6 cellular contexts compared by ENCODE assay signal in genomic region chrX:40870982-40871381, GRCh38.
DNase-seq lines count a peak whose midpoint lies in the region; ATAC-seq, FAIRE-seq and TF ChIP-seq lines count a peak whose summit lies in the region.
"Not testable (repeated sequence)": the region's sequence is repeated elsewhere in the genome, so short reads cannot be mapped to it uniquely, and the experiment has no call there.

No MANE protein-coding gene starts in this region.

- not testable (repeated sequence) for H3K9me3 Mint-ChIP-seq in activated naive CD8-positive, alpha-beta T cell (ENCODE audit: low read depth); stimulated activated naive B cell treated with anti-CD40 and anti-IgM and Interleukin-4, amounts not matched to agents 10 μg/mL and 1 μg/mL and 100 μg/mL, for 72 hours

- ATAC-seq in A549; GM12878; HepG2; stimulated activated naive B cell treated with anti-CD40 and anti-IgM and Interleukin-4, amounts not matched to agents 10 μg/mL and 1 μg/mL and 100 μg/mL, for 72 hours (replicated peaks): not testable (repeated sequence)

- H2AFZ ChIP-seq in KMS-11 (ENCODE audit: low read depth); GM12878 (ENCODE audit: control insufficient read depth, low read depth, low read length); HepG2 (ENCODE audit: low read length): not testable (repeated sequence)

- H3K36me3 ChIP-seq in KMS-11 (ENCODE audit: insufficient read depth); GM12878 (ENCODE audit: control insufficient read depth in 2 of 2, insufficient read depth in 2 of 2, low read length in 1 of 2); HepG2 (replicated peaks in 1 of 2; ENCODE audit: control insufficient read depth in 1 of 2, insufficient read depth in 2 of 2, low read length in 2 of 2): not testable (repeated sequence)

- H3K27ac Mint-ChIP-seq in activated naive CD8-positive, alpha-beta T cell, result peak overlapping the region; percentile 19
- peak overlapping the region; percentile 94 for H3K27ac Mint-ChIP-seq in stimulated activated naive B cell treated with anti-CD40 and anti-IgM and Interleukin-4, amounts not matched to agents 10 μg/mL and 1 μg/mL and 100 μg/mL, for 72 hours

- H3K36me3 Mint-ChIP-seq in activated naive CD8-positive, alpha-beta T cell; stimulated activated naive B cell treated with anti-CD40 and anti-IgM and Interleukin-4, amounts not matched to agents 10 μg/mL and 1 μg/mL and 100 μg/mL, for 72 hours: not testable (repeated sequence)

- H3K4me1 ChIP-seq in A549 (peaks cover 14% of the 10 kb centered on the region), KMS-11 (ENCODE audit: low read depth, poor library complexity, severe bottlenecking) (peaks cover 10% of the 10 kb centered on the region), HepG2 (ENCODE audit: insufficient read depth, low read length) (peaks cover 20% of the 10 kb centered on the region)
- not testable (repeated sequence) for H3K4me1 ChIP-seq in GM12878 (ENCODE audit: control insufficient read depth, insufficient read depth, low read length)

- 85% methylated on average over 1 of the region's 1 CpG for WGBS in A549 (ENCODE audit: missing lambda C conversion rate)
- WGBS in GM12878 (ENCODE audit: insufficient coverage, insufficient replicate concordance, low lambda C conversion rate, missing lambda C conversion rate), result 85% methylated on average over 1 of the region's 1 CpG
- 92% methylated on average over 1 of the region's 1 CpG for WGBS in HepG2 (ENCODE audit: low lambda C conversion rate)

- SMC1A ChIA-PET in GM12878 (lab: Charles Lee; ENCODE audit: uncharacterized antibody, unreplicated experiment), result interaction anchor here (0.8 to 2.1 kb wide), 9 partner anchors 9 to 310 kb away, joined by 3 to 9 read pairs (median 4); no protein-coding TSS in a partner anchor

- H3K27me3 Mint-ChIP-seq in activated naive CD8-positive, alpha-beta T cell, result not testable (repeated sequence)
- peaks cover 0 to 16% of the 10 kb centered on the region in 2 donors for H3K27me3 Mint-ChIP-seq in stimulated activated naive B cell treated with anti-CD40 and anti-IgM and Interleukin-4, amounts not matched to agents 10 μg/mL and 1 μg/mL and 100 μg/mL, for 72 hours

- H3K79me2 ChIP-seq in KMS-11 (ENCODE audit: insufficient read depth, low read depth); GM12878 (ENCODE audit: control insufficient read depth, insufficient read depth, low read length); HepG2 (ENCODE audit: insufficient read depth, low read length): not testable (repeated sequence)

- FAIRE-seq in A549 (lab: Jason Lieb, UNC) (peak; percentile 76), HepG2 (lab: Jason Lieb, UNC) (peak; percentile 8)
- not testable (repeated sequence) for FAIRE-seq in GM12878 (lab: Jason Lieb, UNC)

- BruUV-seq in GM12878 (replicated peaks; lab: Mats Ljungman, UMichigan); HepG2 (replicated peaks; lab: Mats Ljungman, UMichigan): not testable (repeated sequence)

- CTCF ChIA-PET in A549 (lab: Yijun Ruan, JAX), result interaction anchor here (1.1 to 1.3 kb wide), 2 partner anchors 35 to 77 kb away, joined by 3 read pairs; no protein-coding TSS in a partner anchor
- CTCF ChIA-PET in GM12878 (lab: Yijun Ruan, JAX), result interaction anchor here (0.7 to 3.0 kb wide), 3 partner anchors 219 to 245 kb away, joined by 3 to 26 read pairs (median 8); no protein-coding TSS in a partner anchor
- CTCF ChIA-PET in HepG2 (lab: Yijun Ruan, JAX; ENCODE audit: low intra/inter-chr PET ratio, low total read pairs), result not testable (repeated sequence)

- in situ Hi-C loops in GM12878 (cut with MboI); HepG2 (cut with HindIII; ENCODE audit: extremely low pct_ligation_motif_present, low pct_unique_long_range_greater_than_20kb): not testable (repeated sequence)

- H3K4me3 Mint-ChIP-seq in activated naive CD8-positive, alpha-beta T cell; stimulated activated naive B cell treated with anti-CD40 and anti-IgM and Interleukin-4, amounts not matched to agents 10 μg/mL and 1 μg/mL and 100 μg/mL, for 72 hours: not testable (repeated sequence)

- H3K4me1 Mint-ChIP-seq in activated naive CD8-positive, alpha-beta T cell (ENCODE audit: low read depth), result not testable (repeated sequence)
- peaks cover 20 to 23% of the 10 kb centered on the region in 2 donors for H3K4me1 Mint-ChIP-seq in stimulated activated naive B cell treated with anti-CD40 and anti-IgM and Interleukin-4, amounts not matched to agents 10 μg/mL and 1 μg/mL and 100 μg/mL, for 72 hours

- DNase-seq in A549 (ENCODE audit: low read depth in 1 of 2, low spot score in 1 of 2); GM12878 (ENCODE audit: low read depth, low spot score); HepG2 (ENCODE audit: low spot score); stimulated activated naive B cell treated with anti-CD40 and anti-IgM and Interleukin-4, amounts not matched to agents 10 μg/mL and 1 μg/mL and 100 μg/mL, for 72 hours: not testable (repeated sequence)

- TF ChIP-seq RAD21 in A549 (conservative IDR thresholded peaks at IDR 0.05 in 1 of 2, IDR thresholded peaks at IDR 0.05 in 1 of 2); GM12878 (IDR thresholded peaks at IDR 0.05; ENCODE audit: insufficient read depth, low read depth, low read length); HepG2 (CRISPR knock-in tag; IDR thresholded peaks at IDR 0.05): not testable (repeated sequence)

- not testable (repeated sequence) for H3K9me3 ChIP-seq in A549; GM12878 (replicated peaks; ENCODE audit: control insufficient read depth, insufficient read depth, low read length); HepG2 (ENCODE audit: low read length)

- not testable (repeated sequence) for H3K27me3 ChIP-seq in KMS-11 (ENCODE audit: insufficient read depth, low read depth); GM12878 (replicated peaks in 1 of 2; ENCODE audit: control insufficient read depth in 2 of 2, insufficient read depth in 2 of 2, low read length in 1 of 2); HepG2 (ENCODE audit: control insufficient read depth in 1 of 2, insufficient read depth in 2 of 2, low read length in 2 of 2)

- POLR2A ChIA-PET in A549 (lab: Yijun Ruan, JAX); HepG2 (lab: Yijun Ruan, JAX): not testable (repeated sequence)
- POLR2A ChIA-PET in GM12878 (lab: Charles Lee), result interaction anchor here (0.6 to 2.7 kb wide), 4 partner anchors 18 to 230 kb away, joined by 3 to 8 read pairs (median 4); partner anchors contain the start of gene USP9X

- H3K4me3 ChIP-seq in A549; KMS-11 (IDR thresholded peaks at IDR 0.05; ENCODE audit: insufficient read depth, low read depth, low read length); GM12878; HepG2 (replicated peaks in 1 of 3; ENCODE audit: insufficient read depth in 1 of 3, low read depth in 2 of 3, low read length in 3 of 3): not testable (repeated sequence)

- TF ChIP-seq CTCF in A549 (IDR thresholded peaks at IDR 0.05); KMS-11 (conservative IDR thresholded peaks at IDR 0.05; ENCODE audit: low read depth, low read length); GM12878 (IDR thresholded peaks at IDR 0.05 in 2 of 3, conservative IDR thresholded peaks at IDR 0.05 in 1 of 3; ENCODE audit: control insufficient read depth in 2 of 3, extremely low read depth in 1 of 3, insufficient read depth in 1 of 3, low read depth in 3 of 3, low read length in 3 of 3); HepG2 (CRISPR knock-in tag; IDR thresholded peaks at IDR 0.05): not testable (repeated sequence)

- TF ChIP-seq POLR2A in A549 (IDR thresholded peaks at IDR 0.05; ENCODE audit: low read length); GM12878 (IDR thresholded peaks at IDR 0.05; ENCODE audit: low read depth, low read length); HepG2 (IDR thresholded peaks at IDR 0.05; ENCODE audit: insufficient read depth in 1 of 2, low read depth in 2 of 2, low read length in 2 of 2): not testable (repeated sequence)

- H3K9ac ChIP-seq in KMS-11; GM12878 (ENCODE audit: control insufficient read depth, insufficient read depth, low read length); HepG2 (ENCODE audit: insufficient read depth, low read depth, low read length): not testable (repeated sequence)

- not testable (repeated sequence) for TF ChIP-seq EP300 in A549 (IDR thresholded peaks at IDR 0.05); GM12878 (IDR thresholded peaks at IDR 0.05; ENCODE audit: borderline replicate concordance in 1 of 2, control insufficient read depth in 1 of 2, low read depth in 2 of 2, low read length in 2 of 2); HepG2 (IDR thresholded peaks at IDR 0.05; ENCODE audit: low read depth in 2 of 2, low read length in 2 of 2); HepG2 (CRISPR knock-in tag; IDR thresholded peaks at IDR 0.05; ENCODE audit: borderline replicate concordance)

- not testable (repeated sequence) for H4K20me1 ChIP-seq in KMS-11 (ENCODE audit: insufficient read depth); GM12878 (ENCODE audit: control insufficient read depth, insufficient read depth); HepG2 (ENCODE audit: insufficient read depth, low read length)

- RAD21 ChIA-PET in GM12878 (lab: Charles Lee; ENCODE audit: unreplicated experiment), result interaction anchor here (0.6 to 3.7 kb wide), 10 partner anchors 18 to 248 kb away, joined by 3 to 35 read pairs (median 6); partner anchors contain the start of gene USP9X

- H3K27ac ChIP-seq in A549; KMS-11; HepG2 (ENCODE audit: extremely low read length, insufficient read depth, low read length): not testable (repeated sequence)
- peak overlapping the region; percentile 68 for H3K27ac ChIP-seq in GM12878 (ENCODE audit: control insufficient read depth, insufficient read depth)

- intact Hi-C loops in GM12878 (cut with micrococcal nuclease; ENCODE audit: unreplicated experiment) (loop anchor here (1.0 to 10.0 kb wide), 7 partner anchors 76 to 464 kb away; partner anchors contain the start of genes CXorf38, DDX3X and MED14), HepG2 (cut with micrococcal nuclease; ENCODE audit: unreplicated experiment) (loop anchor here (10.0 kb wide), 1 partner anchor 54 kb away; no protein-coding TSS in a partner anchor)

- not testable (repeated sequence) for H3K4me2 ChIP-seq in A549; GM12878 (ENCODE audit: control insufficient read depth, insufficient read depth); HepG2 (ENCODE audit: low read depth, low read length)
- H3K4me2 ChIP-seq in KMS-11, result peak overlapping the region; percentile 21; the same call in 1 of the 2 replicates
